In the genomic region with DNA sequence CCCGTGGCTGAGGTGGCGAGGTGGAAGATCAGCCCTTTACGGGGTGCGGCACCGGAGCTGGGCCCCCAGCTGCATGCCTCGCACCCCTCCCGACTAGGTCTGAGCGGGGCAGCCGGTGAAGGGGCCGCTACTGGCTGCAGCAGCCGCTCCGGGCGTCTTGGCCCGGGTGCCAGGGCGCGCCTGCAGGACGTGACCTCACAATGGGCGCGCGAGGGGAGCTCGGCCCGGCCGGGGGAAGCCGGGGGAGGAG, we compare ENCODE assay signal across 8 cellular contexts. TPM values are rescaled to one million over a fixed set of nuclear protein-coding genes. Genes with fewer than 3 reads are reported as not detected.
DNase-seq lines count a peak whose midpoint lies in the region; TF ChIP-seq lines count a peak whose summit lies in the region.

No MANE protein-coding gene starts in this region.

- no peaks in the 10 kb centered on the region for H3K36me3 ChIP-seq in CD4-positive, alpha-beta memory T cell (ENCODE audit: insufficient read depth, low read length)
- H3K36me3 ChIP-seq in HAP-1 (replicated peaks) (peaks cover 17% of the 10 kb centered on the region), SU-DHL-6 (ENCODE audit: low read length) (peaks cover 13% of the 10 kb centered on the region), rectal smooth muscle tissue (ENCODE audit: control insufficient read depth, insufficient read depth, low read length) (peaks cover 2% of the 10 kb centered on the region)

- POLR2A ChIA-PET in CD4-positive, alpha-beta memory T cell (lab: Charles Lee; ENCODE audit: partially characterized antibody), result interaction anchor here (0.6 to 5.5 kb wide), 11 partner anchors 10 to 177 kb away, joined by 3 to 31 read pairs (median 4); a partner anchor contains a TSS

- in situ Hi-C loops in HAP-1 (cut with MboI; ENCODE audit: low sequenced_read_pairs), result no loop called here

- H3K27me3 ChIP-seq in CD4-positive, alpha-beta memory T cell (ENCODE audit: insufficient read depth, low read length), result no peaks in the 10 kb centered on the region
- H3K27me3 ChIP-seq in HAP-1 (ENCODE audit: low read depth) (no peaks in the 10 kb centered on the region), SU-DHL-6 (ENCODE audit: low read length) (no peaks in the 10 kb centered on the region), rectal smooth muscle tissue (ENCODE audit: control insufficient read depth, insufficient read depth, low read length) (no peaks in the 10 kb centered on the region)

- H3K4me1 ChIP-seq in CD4-positive, alpha-beta memory T cell (ENCODE audit: insufficient read depth, low read length), result peaks cover 62% of the 10 kb centered on the region
- H3K4me1 ChIP-seq in HAP-1 (peaks cover 13% of the 10 kb centered on the region), rectal smooth muscle tissue (ENCODE audit: control insufficient read depth, insufficient read depth, low read length) (peaks cover 23% of the 10 kb centered on the region)

- peak overlapping the region; percentile 93 to 98 (median 96) for H3K27ac Mint-ChIP-seq in CD4-positive, alpha-beta memory T cell

- peak overlapping the region; percentile 72 to 84 for H3K4me3 ChIP-seq in CD4-positive, alpha-beta memory T cell (ENCODE audit: low read length in 2 of 2)
- peak overlapping the region; percentile 100 for H3K4me3 ChIP-seq in HAP-1
- H3K4me3 ChIP-seq in SU-DHL-6 (ENCODE audit: insufficient read depth, low read length, poor library complexity, severe bottlenecking), result peak overlapping the region; percentile 95
- H3K4me3 ChIP-seq in fibroblast of the aortic adventitia (ENCODE audit: low read depth, low read length), result peak overlapping the region; percentile 63
- peak overlapping the region; percentile 94 for H3K4me3 ChIP-seq in rectal smooth muscle tissue (ENCODE audit: low read length)

- H3K4me2 ChIP-seq in SU-DHL-6 (ENCODE audit: low read depth, low read length, poor library complexity, severe bottlenecking), result peak overlapping the region; percentile 99

- H3K9me2 ChIP-seq in SU-DHL-6 (replicated peaks; ENCODE audit: insufficient read depth, low read length), result no peaks in the 10 kb centered on the region

- intact Hi-C loops in CD4-positive, alpha-beta memory T cell (cut with micrococcal nuclease), result loop anchor here (1.0 to 5.0 kb wide), 5 partner anchors 33 to 360 kb away; a partner anchor contains a TSS

- CTCF ChIA-PET in CD4-positive, alpha-beta memory T cell (lab: Charles Lee; ENCODE audit: partially characterized antibody), result interaction anchor here (0.7 to 1.7 kb wide), 2 partner anchors 41 to 1851 kb away, joined by 3 to 5 read pairs; no protein-coding TSS in a partner anchor

- peaks cover 12 to 49% of the 10 kb centered on the region in 2 donors for H3K36me3 Mint-ChIP-seq in CD4-positive, alpha-beta memory T cell

- H3K9ac ChIP-seq in SU-DHL-6 (ENCODE audit: low read length) (peak overlapping the region; percentile 98), rectal smooth muscle tissue (ENCODE audit: low read length) (peak overlapping the region; percentile 86)

- no peak for DNase-seq in CD4-positive, alpha-beta memory T cell
- DNase-seq in HAP-1 (ENCODE audit: low spot score in 2 of 2), result no peak
- DNase-seq in fibroblast of the aortic adventitia (ENCODE audit: low read depth), result peak; percentile 45
- DNase-seq in KG1 (lab: John Stamatoyannopoulos, UW), result no peak
- DNase-seq in mucosa of gallbladder (ENCODE audit: low spot score), result no peak
- DNase-seq in globus pallidus (ENCODE audit: low spot score), result no peak

- H3K27me3 Mint-ChIP-seq in CD4-positive, alpha-beta memory T cell, result no peaks in the 10 kb centered on the region

- H3F3A ChIP-seq in SU-DHL-6 (ENCODE audit: insufficient read depth), result peaks cover 8% of the 10 kb centered on the region; the same call in 1 of the 2 replicates

- no peaks in the 10 kb centered on the region for H3K9me3 ChIP-seq in CD4-positive, alpha-beta memory T cell (ENCODE audit: control insufficient read depth in 1 of 2, low read length in 2 of 2)
- H3K9me3 ChIP-seq in HAP-1, result no peaks in the 10 kb centered on the region
- H3K9me3 ChIP-seq in SU-DHL-6 (ENCODE audit: insufficient read depth, low read length), result no peaks in the 10 kb centered on the region

- peak overlapping the region; percentile 91 to 95 (median 94) for H3K4me3 Mint-ChIP-seq in CD4-positive, alpha-beta memory T cell

- peaks cover 19% of the 10 kb centered on the region; the same call in 1 of the 2 replicates for H4K20me1 ChIP-seq in SU-DHL-6 (ENCODE audit: low read depth, low read length)

- peaks cover 92% of the 10 kb centered on the region for H3K79me2 ChIP-seq in SU-DHL-6 (ENCODE audit: insufficient read depth, low read length)

- H2AFZ ChIP-seq in SU-DHL-6 (ENCODE audit: low read depth, low read length, severe bottlenecking), result peak overlapping the region; percentile 87

- peaks cover 34 to 80% (median 61%) of the 10 kb centered on the region in 4 donors for H3K4me1 Mint-ChIP-seq in CD4-positive, alpha-beta memory T cell

- no peak for TF ChIP-seq CTCF in SU-DHL-6 (IDR thresholded peaks at IDR 0.05; ENCODE audit: insufficient read depth, low read length, poor library complexity, severe bottlenecking)
- TF ChIP-seq CTCF in fibroblast of the aortic adventitia (IDR thresholded peaks at IDR 0.05; ENCODE audit: insufficient read depth, low read length), result no peak

- H3K9me3 Mint-ChIP-seq in CD4-positive, alpha-beta memory T cell, result no peaks in the 10 kb centered on the region

- peak overlapping the region; percentile 81 for H3K27ac ChIP-seq in CD4-positive, alpha-beta memory T cell (ENCODE audit: low read depth, low read length)
- H3K27ac ChIP-seq in SU-DHL-6 (ENCODE audit: low read depth, low read length) (peak overlapping the region; percentile 85), rectal smooth muscle tissue (ENCODE audit: low read depth, low read length) (peak overlapping the region; percentile 95)

RNA-seq across cellular contexts. Expression of a gene that starts 0.4 kb away (rescaled TPM):
- 10 to 100 TPM; 37.0 to 37.1 TPM for total RNA-seq in CD4-positive, alpha-beta memory T cell
- 10 to 100 TPM; 33.1 to 39.5 TPM for polyA plus RNA-seq in CD4-positive, alpha-beta memory T cell
- total RNA-seq in fibroblast of the aortic adventitia (ENCODE audit: low replicate concordance) (20.9 and 37.9 TPM in 2 replicates), mucosa of gallbladder (24.2 TPM)

RNA-seq across cellular contexts. Expression of a gene that starts 0.7 kb away (rescaled TPM):
- total RNA-seq in CD4-positive, alpha-beta memory T cell, result 10 to 100 TPM; 26.1 to 29.2 TPM
- 10 to 100 TPM; 52.9 to 63.9 TPM for polyA plus RNA-seq in CD4-positive, alpha-beta memory T cell
- total RNA-seq in fibroblast of the aortic adventitia (ENCODE audit: low replicate concordance) (5.6 and 23.6 TPM in 2 replicates), mucosa of gallbladder (33.7 TPM)

RNA-seq across cellular contexts. Expression of a gene that starts 33.1 kb away (rescaled TPM):
- 10 to 100 TPM; 14.0 TPM for total RNA-seq in CD4-positive, alpha-beta memory T cell
- polyA plus RNA-seq in CD4-positive, alpha-beta memory T cell, result 1 to 10 TPM; 4.6 to 9.3 TPM
- total RNA-seq in fibroblast of the aortic adventitia (ENCODE audit: low replicate concordance), result 4.7 and 9.2 TPM in 2 replicates
- 13.5 TPM for total RNA-seq in mucosa of gallbladder

RNA-seq across cellular contexts. Expression of a gene that starts 39.4 kb away (rescaled TPM):
- 1 to 10 TPM; 2.8 to 3.0 TPM for total RNA-seq in CD4-positive, alpha-beta memory T cell
- 1 to 10 TPM; 2.0 to 2.1 TPM for polyA plus RNA-seq in CD4-positive, alpha-beta memory T cell
- total RNA-seq in fibroblast of the aortic adventitia (ENCODE audit: low replicate concordance), result 17.6 and 29.3 TPM in 2 replicates
- 424 TPM for total RNA-seq in mucosa of gallbladder
